Comparison of ENCODE assay signal across 8 cellular contexts in the genomic region with DNA sequence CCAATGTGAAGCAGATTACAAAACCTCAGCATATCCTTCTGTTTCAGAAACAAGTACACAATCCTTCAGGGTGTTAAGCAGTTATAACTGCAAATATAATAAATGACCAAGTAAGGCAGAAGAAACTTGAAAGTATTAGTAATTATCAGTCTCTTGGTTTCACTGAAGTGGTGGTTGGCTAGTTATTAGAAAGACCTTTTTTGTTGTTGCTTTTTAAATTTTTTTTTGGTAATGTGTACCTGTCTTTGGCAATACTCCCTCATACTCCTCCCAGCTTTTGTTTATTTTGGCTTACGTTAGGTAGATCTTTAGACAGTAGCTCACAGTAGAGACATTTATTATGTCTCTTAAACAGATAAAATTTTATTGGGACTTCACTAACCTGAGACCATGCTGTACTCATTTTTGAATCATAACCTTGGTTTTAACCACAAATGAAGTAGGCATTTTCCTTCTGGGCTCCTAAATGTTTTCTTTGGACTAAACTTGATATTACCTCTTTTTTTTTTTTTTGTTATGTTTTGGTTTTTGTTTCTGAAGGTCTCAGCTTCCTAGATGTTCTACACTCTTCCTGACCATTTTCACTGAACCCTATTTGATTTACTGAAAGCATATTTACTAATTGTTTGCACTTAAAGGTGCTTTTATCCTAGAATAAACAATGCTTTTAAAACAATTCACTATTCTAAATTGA. TPM values are rescaled to one million over a fixed set of nuclear protein-coding genes. Genes with fewer than 3 reads are reported as not detected.
DNase-seq lines count a peak whose midpoint lies in the region; ATAC-seq, FAIRE-seq and TF ChIP-seq lines count a peak whose summit lies in the region.

No MANE protein-coding gene starts in this region.

- H3K9me3 Mint-ChIP-seq in activated naive CD8-positive, alpha-beta T cell treated with anti-CD3 and anti-CD28 coated beads, Interleukin-2, amount 10 ng/mL, durations not matched to agents 7 days and 5 days: no peaks in the 10 kb centered on the region
- no peaks in the 10 kb centered on the region for H3K9me3 Mint-ChIP-seq in naive thymus-derived CD8-positive, alpha-beta T cell

- DNase-seq in GM19239 (ENCODE audit: insufficient read length, low spot score) (no peak), NCI-H2171 (lab: John Stamatoyannopoulos, UW) (no peak), NCI-H774 (lab: John Stamatoyannopoulos, UW) (no peak), GM13977 (ENCODE audit: low spot score) (no peak)
- no peak for DNase-seq in activated naive CD8-positive, alpha-beta T cell treated with anti-CD3 and anti-CD28 coated beads, Interleukin-2, amount 10 ng/mL, durations not matched to agents 7 days and 5 days
- DNase-seq in naive thymus-derived CD8-positive, alpha-beta T cell: no peak
- DNase-seq in stimulated activated CD4-positive, alpha-beta T cell treated with anti-CD3 and anti-CD28 coated beads, Interleukin-4, amount 100 ng/mL, for 1 hour: no peak

- no peak for TF ChIP-seq CTCF in GM13977 (IDR thresholded peaks at IDR 0.05; ENCODE audit: extremely low read depth, insufficient read depth, missing control alignments)

- peak; percentile 64 for FAIRE-seq in GM19239 (lab: Jason Lieb, UNC)

- peak; percentile 45 for ATAC-seq in HG03108 (IDR thresholded peaks at IDR 0.05; ENCODE audit: unreplicated experiment)
- ATAC-seq in activated naive CD8-positive, alpha-beta T cell treated with anti-CD3 and anti-CD28 coated beads, Interleukin-2, amount 10 ng/mL, durations not matched to agents 7 days and 5 days (ENCODE audit: low read depth): no peak
- no peak for ATAC-seq in naive thymus-derived CD8-positive, alpha-beta T cell

- POLR2A ChIA-PET in activated naive CD8-positive, alpha-beta T cell treated with anti-CD3 and anti-CD28 coated beads, Interleukin-2, amount 10 ng/mL, durations not matched to agents 7 days and 5 days (lab: Charles Lee): interaction anchor here (0.7 kb wide), 1 partner anchor 162 kb away, joined by 3 read pairs; no protein-coding TSS in a partner anchor
- POLR2A ChIA-PET in naive thymus-derived CD8-positive, alpha-beta T cell (lab: Charles Lee): no interaction called here

- H3K27me3 Mint-ChIP-seq in activated naive CD8-positive, alpha-beta T cell treated with anti-CD3 and anti-CD28 coated beads, Interleukin-2, amount 10 ng/mL, durations not matched to agents 7 days and 5 days: no peaks in the 10 kb centered on the region
- H3K27me3 Mint-ChIP-seq in naive thymus-derived CD8-positive, alpha-beta T cell: no peaks in the 10 kb centered on the region

- no peak overlapping the region for H3K27ac Mint-ChIP-seq in activated naive CD8-positive, alpha-beta T cell treated with anti-CD3 and anti-CD28 coated beads, Interleukin-2, amount 10 ng/mL, durations not matched to agents 7 days and 5 days
- H3K27ac Mint-ChIP-seq in naive thymus-derived CD8-positive, alpha-beta T cell: peak overlapping the region in 6 of 10 donors; percentile 8 to 68 (median 40)

- H3K36me3 Mint-ChIP-seq in activated naive CD8-positive, alpha-beta T cell treated with anti-CD3 and anti-CD28 coated beads, Interleukin-2, amount 10 ng/mL, durations not matched to agents 7 days and 5 days: peaks cover 13% of the 10 kb centered on the region
- H3K36me3 Mint-ChIP-seq in naive thymus-derived CD8-positive, alpha-beta T cell: no peaks in the 10 kb centered on the region

- H3K4me1 Mint-ChIP-seq in activated naive CD8-positive, alpha-beta T cell treated with anti-CD3 and anti-CD28 coated beads, Interleukin-2, amount 10 ng/mL, durations not matched to agents 7 days and 5 days: peaks cover 45% of the 10 kb centered on the region
- H3K4me1 Mint-ChIP-seq in naive thymus-derived CD8-positive, alpha-beta T cell: peaks cover 27 to 72% (median 63%) of the 10 kb centered on the region in 4 donors

- H3K4me3 Mint-ChIP-seq in activated naive CD8-positive, alpha-beta T cell treated with anti-CD3 and anti-CD28 coated beads, Interleukin-2, amount 10 ng/mL, durations not matched to agents 7 days and 5 days: peak overlapping the region; percentile 5
- H3K4me3 Mint-ChIP-seq in naive thymus-derived CD8-positive, alpha-beta T cell: peak overlapping the region in 6 of 10 donors; percentile 4 to 58 (median 25)

- in situ Hi-C loops in GM13977 (cut with MboI; ENCODE audit: low pct_unique_long_range_greater_than_20kb, low sequenced_read_pairs, unreplicated experiment): no loop called here

RNA-seq across cellular contexts. Expression of gene CD2AP, which starts 6.4 kb away (rescaled TPM):
- total RNA-seq in activated naive CD8-positive, alpha-beta T cell treated with anti-CD3 and anti-CD28 coated beads, Interleukin-2, amount 10 ng/mL, durations not matched to agents 7 days and 5 days: 10 to 100 TPM; 38.9 to 45.4 TPM
- total RNA-seq in naive thymus-derived CD8-positive, alpha-beta T cell: 10 to 100 TPM; 30.7 to 32.2 TPM
- 1 to 10 TPM; 7.3 to 7.9 (median 7.7) TPM for polyA plus RNA-seq in naive thymus-derived CD8-positive, alpha-beta T cell
